ENCODE assay signal across 17 cellular contexts in genomic region chr9:113530942-113531341, GRCh38.
DNase-seq lines count a peak whose midpoint lies in the region; ATAC-seq and TF ChIP-seq lines count a peak whose summit lies in the region.
"Had no signal": no experiment of that assay in that cellular context is flagged by ENCODE, and none has a peak within 500 bp of the region (broad histone marks: within the 10 kb centered on the region; RNA-seq: fewer than 3 reads in every experiment).

No MANE protein-coding gene starts in this region.

- POLR2A ChIA-PET in Panc1 (lab: Charles Lee): no interaction called here

- no peak for TF ChIP-seq POLR2A in upper lobe of left lung (IDR thresholded peaks at IDR 0.05)

- no peak for TF ChIP-seq EP300 in upper lobe of left lung (IDR thresholded peaks at IDR 0.05)

- H3K27me3 Mint-ChIP-seq in effector memory CD8-positive, alpha-beta T cell: no peaks in the 10 kb centered on the region
- no peaks in the 10 kb centered on the region for H3K27me3 Mint-ChIP-seq in natural killer cell treated with Interleukin-12 subunit alpha and Interleukin-12 subunit beta and Interleukin-15 and Interleukin-18, amount 100 ng/mL, for 72 hours

- no peaks in the 10 kb centered on the region for H3K9me3 ChIP-seq in Panc1 (ENCODE audit: control insufficient read depth, insufficient read depth, low read depth, low read length)
- H3K9me3 ChIP-seq in upper lobe of left lung: no peaks in the 10 kb centered on the region
- H3K9me3 ChIP-seq: BLaER1 treated with 17β-estradiol and CSF1 and Interleukin-3, amounts not matched to agents 10 nM and 100 nM had no signal

- H3K36me3 ChIP-seq in Panc1 (ENCODE audit: control insufficient read depth, insufficient read depth, low read length) (no peaks in the 10 kb centered on the region), upper lobe of left lung (peaks cover 0 to 17% (median 9%) of the 10 kb centered on the region in 4 donors)
- H3K36me3 ChIP-seq: BLaER1 treated with 17β-estradiol and CSF1 and Interleukin-3, amounts not matched to agents 10 nM and 100 nM had no signal

- peak overlapping the region; percentile 50 to 88 for H3K27ac Mint-ChIP-seq in effector memory CD8-positive, alpha-beta T cell
- H3K27ac Mint-ChIP-seq in natural killer cell treated with Interleukin-12 subunit alpha and Interleukin-12 subunit beta and Interleukin-15 and Interleukin-18, amount 100 ng/mL, for 72 hours: peak overlapping the region; percentile 56 to 81
- H3K27ac Mint-ChIP-seq: HFFc6 had no signal

- no peak for TF ChIP-seq CTCF in Panc1 (IDR thresholded peaks at IDR 0.05)
- TF ChIP-seq CTCF in upper lobe of left lung (IDR thresholded peaks at IDR 0.05): no peak
- no peak for TF ChIP-seq CTCF in omental fat pad (IDR thresholded peaks at IDR 0.05)

- H3K4me1 ChIP-seq in Panc1 (ENCODE audit: control insufficient read depth, insufficient read depth, low read length): no peaks in the 10 kb centered on the region
- H3K4me1 ChIP-seq in upper lobe of left lung: peaks cover 13 to 25% (median 22%) of the 10 kb centered on the region in 4 donors

- no peaks in the 10 kb centered on the region for H3K9me3 Mint-ChIP-seq in effector memory CD8-positive, alpha-beta T cell
- H3K9me3 Mint-ChIP-seq in natural killer cell treated with Interleukin-12 subunit alpha and Interleukin-12 subunit beta and Interleukin-15 and Interleukin-18, amount 100 ng/mL, for 72 hours: no peaks in the 10 kb centered on the region
- H3K9me3 Mint-ChIP-seq: HFFc6 had no signal

- H3K4me3 Mint-ChIP-seq in effector memory CD8-positive, alpha-beta T cell: no peak overlapping the region
- H3K4me3 Mint-ChIP-seq in natural killer cell treated with Interleukin-12 subunit alpha and Interleukin-12 subunit beta and Interleukin-15 and Interleukin-18, amount 100 ng/mL, for 72 hours: no peak overlapping the region
- H3K4me3 Mint-ChIP-seq: HFFc6 had no signal

- no peaks in the 10 kb centered on the region for H3K27me3 ChIP-seq in Panc1 (ENCODE audit: control insufficient read depth, insufficient read depth, low read length)
- H3K27me3 ChIP-seq in upper lobe of left lung: no peaks in the 10 kb centered on the region
- H3K27me3 ChIP-seq: BLaER1 treated with 17β-estradiol and CSF1 and Interleukin-3, amounts not matched to agents 10 nM and 100 nM had no signal

- peaks cover 48 to 55% of the 10 kb centered on the region in 2 donors for H3K4me1 Mint-ChIP-seq in effector memory CD8-positive, alpha-beta T cell (ENCODE audit: low read depth in 2 of 2)
- peaks cover 44 to 74% of the 10 kb centered on the region in 2 donors for H3K4me1 Mint-ChIP-seq in natural killer cell treated with Interleukin-12 subunit alpha and Interleukin-12 subunit beta and Interleukin-15 and Interleukin-18, amount 100 ng/mL, for 72 hours (ENCODE audit: low read depth in 2 of 2)

- WGBS in upper lobe of left lung, 2 donors: 100% methylated on average over 1 of the region's 1 CpG

- CTCF ChIA-PET in Panc1 (lab: Charles Lee): no interaction called here

- TSS peak; percentile 51 for BruUV-seq in Panc1 (replicated peaks; lab: Mats Ljungman, UMichigan)

- H3K36me3 Mint-ChIP-seq in effector memory CD8-positive, alpha-beta T cell (ENCODE audit: insufficient read depth): peaks cover 76% of the 10 kb centered on the region
- peaks cover 12% of the 10 kb centered on the region for H3K36me3 Mint-ChIP-seq in natural killer cell treated with Interleukin-12 subunit alpha and Interleukin-12 subunit beta and Interleukin-15 and Interleukin-18, amount 100 ng/mL, for 72 hours

- ATAC-seq in Panc1: no peak
- no peak for ATAC-seq in effector memory CD8-positive, alpha-beta T cell (replicated peaks)
- ATAC-seq in natural killer cell treated with Interleukin-12 subunit alpha and Interleukin-12 subunit beta and Interleukin-15 and Interleukin-18, amount 100 ng/mL, for 72 hours: no peak
- ATAC-seq in HG02610 (IDR thresholded peaks at IDR 0.05; ENCODE audit: unreplicated experiment): no peak
- ATAC-seq in HG03196 (IDR thresholded peaks at IDR 0.05; ENCODE audit: unreplicated experiment): no peak
- no peak for ATAC-seq in upper lobe of left lung (ENCODE audit: low FRiP score in 2 of 2)
- no peak for ATAC-seq in omental fat pad (ENCODE audit: low FRiP score)

- intact Hi-C loops in Panc1 (cut with micrococcal nuclease; ENCODE audit: unreplicated experiment): no loop called here

- in situ Hi-C loops in Panc1 (cut with HindIII; ENCODE audit: low pct_unique_long_range_greater_than_20kb, low sequenced_read_pairs): no loop called here

- H3K27ac ChIP-seq in Panc1 (ENCODE audit: low read length) (no peak overlapping the region), upper lobe of left lung (no peak overlapping the region)
- H3K27ac ChIP-seq: BLaER1 treated with 17β-estradiol and CSF1 and Interleukin-3, amounts not matched to agents 10 nM and 100 nM had no signal

- DNase-seq in Panc1 (ENCODE audit: low read depth, low spot score) (no peak), upper lobe of left lung (no peak), omental fat pad (ENCODE audit: low spot score) (no peak)
- no peak for DNase-seq in effector memory CD8-positive, alpha-beta T cell
- DNase-seq in natural killer cell treated with Interleukin-12 subunit alpha and Interleukin-12 subunit beta and Interleukin-15 and Interleukin-18, amount 100 ng/mL, for 72 hours (ENCODE audit: low spot score): no peak
- DNase-seq: H7, HFFc6, KG1, NCI-H1694, NCI-H2081, NCI-H2171 treated with DMSO at 0.1 percent for 48 hours, NCI-H524 treated with DMSO at 0.1 percent for 48 hours, OCI-M1, Right ventricle myocardium superior had no signal

- H3K4me3 ChIP-seq in Panc1 (ENCODE audit: low read depth in 2 of 2, low read length in 2 of 2): no peak overlapping the region
- no peak overlapping the region for H3K4me3 ChIP-seq in upper lobe of left lung
- H3K4me3 ChIP-seq: BLaER1 treated with 17β-estradiol and CSF1 and Interleukin-3, amounts not matched to agents 10 nM and 100 nM had no signal
